Comparison of ENCODE assay signal across 13 cellular contexts in genomic region chr15:99385865-99386264, GRCh38.
DNase-seq lines count a peak whose midpoint lies in the region; ATAC-seq and TF ChIP-seq lines count a peak whose summit lies in the region.
"Had no signal": no experiment of that assay in that cellular context is flagged by ENCODE, and none has a peak within 500 bp of the region (broad histone marks: within the 10 kb centered on the region; RNA-seq: fewer than 3 reads in every experiment).

No MANE protein-coding gene starts in this region.

- peak overlapping the region; percentile 77 for H3K27ac Mint-ChIP-seq in activated naive CD4-positive, alpha-beta T cell treated with anti-CD3 and anti-CD28 coated beads, Interleukin-2, amount 10 ng/mL, durations not matched to agents 7 days and 5 days
- peak overlapping the region; percentile 9 for H3K27ac Mint-ChIP-seq in chondrocyte (ENCODE audit: unreplicated experiment)
- no peak overlapping the region for H3K27ac Mint-ChIP-seq in GM23338
- H3K27ac Mint-ChIP-seq: B cell had no signal

- H3K36me3 ChIP-seq in liver (ENCODE audit: control insufficient read depth in 4 of 4, insufficient read depth in 3 of 4, low read depth in 1 of 4, low read length in 3 of 4), result peaks cover 0 to 5% (median 0%) of the 10 kb centered on the region in 4 donors
- no peaks in the 10 kb centered on the region for H3K36me3 ChIP-seq in vagina
- no peaks in the 10 kb centered on the region for H3K36me3 ChIP-seq in GM23338 (ENCODE audit: insufficient read depth)

- peaks cover 3% of the 10 kb centered on the region for H3K27me3 Mint-ChIP-seq in activated naive CD4-positive, alpha-beta T cell treated with anti-CD3 and anti-CD28 coated beads, Interleukin-2, amount 10 ng/mL, durations not matched to agents 7 days and 5 days
- H3K27me3 Mint-ChIP-seq in chondrocyte (ENCODE audit: low read depth) (no peaks in the 10 kb centered on the region), GM23338 (ENCODE audit: insufficient read depth, low read depth, poor library complexity) (no peaks in the 10 kb centered on the region)
- H3K27me3 Mint-ChIP-seq: B cell had no signal

- peaks cover 42% of the 10 kb centered on the region for H3K4me1 Mint-ChIP-seq in activated naive CD4-positive, alpha-beta T cell treated with anti-CD3 and anti-CD28 coated beads, Interleukin-2, amount 10 ng/mL, durations not matched to agents 7 days and 5 days
- H3K4me1 Mint-ChIP-seq in chondrocyte (ENCODE audit: low read depth) (peaks cover 32% of the 10 kb centered on the region), GM23338 (peaks cover 9% of the 10 kb centered on the region)

- intact Hi-C loops in vagina (cut with DNase I), result no loop called here

- H3K9me3 ChIP-seq in liver (ENCODE audit: control insufficient read depth in 4 of 4, low read length in 3 of 4) (no peaks in the 10 kb centered on the region), vagina (no peaks in the 10 kb centered on the region)

- TF ChIP-seq POLR2A in vagina (IDR thresholded peaks at IDR 0.05), result no peak

- no peak overlapping the region for H2AFZ ChIP-seq in GM23338

- no peak overlapping the region for H3K9ac ChIP-seq in liver (ENCODE audit: low read depth in 1 of 2, low read length in 2 of 2)

- H3K4me3 ChIP-seq in liver (ENCODE audit: low read depth in 1 of 3, low read length in 3 of 3), result no peak overlapping the region
- H3K4me3 ChIP-seq in vagina, result no peak overlapping the region
- H3K4me3 ChIP-seq in GM23338, result no peak overlapping the region
- H3K4me3 ChIP-seq: GM12878 had no signal

- H4K20me1 ChIP-seq in GM23338 (replicated peaks; ENCODE audit: insufficient read depth), result no peaks in the 10 kb centered on the region

- H3F3A ChIP-seq in GM23338 (replicated peaks; ENCODE audit: low read depth), result no peaks in the 10 kb centered on the region

- 0 out of 2 replicates have a peak, but pooled peaks cover 4% of the 10 kb centered on the region for H3K9me2 ChIP-seq in GM23338 (ENCODE audit: insufficient read depth)

- no peaks in the 10 kb centered on the region for H3K27me3 ChIP-seq in liver (ENCODE audit: control insufficient read depth in 4 of 4, insufficient read depth in 4 of 4, low read length in 3 of 4)
- H3K27me3 ChIP-seq in vagina, result no peaks in the 10 kb centered on the region
- H3K27me3 ChIP-seq in foreskin keratinocyte, result no peaks in the 10 kb centered on the region
- H3K27me3 ChIP-seq in GM23338 (ENCODE audit: insufficient read depth), result no peaks in the 10 kb centered on the region

- H3K79me2 ChIP-seq in GM23338 (replicated peaks; ENCODE audit: insufficient read depth), result no peaks in the 10 kb centered on the region

- peaks cover 12% of the 10 kb centered on the region for H3K9me3 Mint-ChIP-seq in activated naive CD4-positive, alpha-beta T cell treated with anti-CD3 and anti-CD28 coated beads, Interleukin-2, amount 10 ng/mL, durations not matched to agents 7 days and 5 days
- H3K9me3 Mint-ChIP-seq in chondrocyte (ENCODE audit: low read depth) (no peaks in the 10 kb centered on the region), GM23338 (peaks cover 17% of the 10 kb centered on the region; the same call in 2 of the 3 replicates)

- ATAC-seq in GM21528 (IDR thresholded peaks at IDR 0.05; ENCODE audit: low FRiP score, unreplicated experiment), result no peak
- ATAC-seq in foreskin keratinocyte, result no peak
- ATAC-seq in GM23338, result no peak
- ATAC-seq: GM12878 had no signal

- TF ChIP-seq RAD21 in liver (IDR thresholded peaks at IDR 0.05), result peak; percentile 61 to 64

- peaks cover 33% of the 10 kb centered on the region for H3K36me3 Mint-ChIP-seq in activated naive CD4-positive, alpha-beta T cell treated with anti-CD3 and anti-CD28 coated beads, Interleukin-2, amount 10 ng/mL, durations not matched to agents 7 days and 5 days
- peaks cover 4% of the 10 kb centered on the region for H3K36me3 Mint-ChIP-seq in chondrocyte (ENCODE audit: low read depth)
- H3K36me3 Mint-ChIP-seq in GM23338 (ENCODE audit: low read depth), result peaks cover 18% of the 10 kb centered on the region; the same call in 2 of the 3 replicates

- 12% methylated on average over 3 of the region's 3 CpGs for WGBS in liver

- H3K27ac ChIP-seq in liver (ENCODE audit: low read depth in 1 of 2, low read length in 2 of 2) (peak overlapping the region; percentile 64 to 67), vagina (peak overlapping the region; percentile 56), foreskin keratinocyte (no peak overlapping the region), GM23338 (ENCODE audit: low read depth) (no peak overlapping the region)

- H3K4me1 ChIP-seq in liver (ENCODE audit: control insufficient read depth in 4 of 4, insufficient read depth in 4 of 4, low read length in 3 of 4), result peaks cover 3 to 18% (median 5%) of the 10 kb centered on the region in 4 donors
- H3K4me1 ChIP-seq in vagina, result peaks cover 12% of the 10 kb centered on the region
- no peaks in the 10 kb centered on the region for H3K4me1 ChIP-seq in foreskin keratinocyte
- H3K4me1 ChIP-seq in GM23338 (ENCODE audit: insufficient read depth), result no peaks in the 10 kb centered on the region

- CTCF ChIA-PET in activated naive CD4-positive, alpha-beta T cell treated with anti-CD3 and anti-CD28 coated beads, Interleukin-2, amount 10 ng/mL, durations not matched to agents 7 days and 5 days (lab: Charles Lee), result no interaction called here

- TF ChIP-seq CTCF in chondrocyte (IDR thresholded peaks at IDR 0.05) (peak; percentile 11), liver (IDR thresholded peaks at IDR 0.05; ENCODE audit: low read depth, low read length, missing input control) (no peak), vagina (IDR thresholded peaks at IDR 0.05) (no peak), foreskin keratinocyte (conservative IDR thresholded peaks at IDR 0.05) (no peak), GM23338 (conservative IDR thresholded peaks at IDR 0.05; ENCODE audit: low read depth in 2 of 2) (no peak)

- peak overlapping the region; percentile 25 for H3K4me3 Mint-ChIP-seq in activated naive CD4-positive, alpha-beta T cell treated with anti-CD3 and anti-CD28 coated beads, Interleukin-2, amount 10 ng/mL, durations not matched to agents 7 days and 5 days
- H3K4me3 Mint-ChIP-seq in chondrocyte (ENCODE audit: unreplicated experiment), result no peak overlapping the region
- no peak overlapping the region for H3K4me3 Mint-ChIP-seq in GM23338
- H3K4me3 Mint-ChIP-seq: B cell had no signal

- peak; percentile 33 for DNase-seq in activated naive CD4-positive, alpha-beta T cell treated with anti-CD3 and anti-CD28 coated beads, Interleukin-2, amount 10 ng/mL, durations not matched to agents 7 days and 5 days
- no peak for DNase-seq in activated naive CD4-positive, alpha-beta T cell treated with Interleukin-2 at 50 U/mL for 16 hours
- no peak for DNase-seq in chondrocyte (ENCODE audit: low spot score)
- no peak for DNase-seq in vagina (ENCODE audit: extremely low spot score in 2 of 2)
- no peak for DNase-seq in foreskin keratinocyte
- no peak for DNase-seq in GM23338 (ENCODE audit: low spot score)
- DNase-seq: activated naive CD4-positive, alpha-beta T cell; NCI-H1417 treated with DMSO at 0.1 percent for 48 hours; nucleus accumbens had no signal

- H3K4me2 ChIP-seq in GM23338, result no peak overlapping the region

TF ChIP-seq in liver, 16 proteins besides CTCF, POLR2A, EP300 and RAD21 (continues in another document):
- TF ChIP-seq GABPA (IDR thresholded peaks at IDR 0.05 in 1 of 2, conservative IDR thresholded peaks at IDR 0.05 in 1 of 2) (no peak), EGR1 (IDR thresholded peaks at IDR 0.05; ENCODE audit: low read depth in 2 of 2) (peak in 1 of 2 donors; percentile 73), ZBTB33 (IDR thresholded peaks at IDR 0.05) (no peak), NR2F2 (IDR thresholded peaks at IDR 0.05) (peak; percentile 19), MAX (IDR thresholded peaks at IDR 0.05) (no peak), YY1 (IDR thresholded peaks at IDR 0.05) (no peak)

TF ChIP-seq in GM23338, 12 proteins besides CTCF, POLR2A, EP300 and RAD21:
- no peak for TF ChIP-seq EZH2 (IDR thresholded peaks at IDR 0.05; ENCODE audit: low read depth, unreplicated experiment)
TF ChIP-seq in GM23338: peak in this region for 0.

Comparison
In these comparisons a context has a peak if more than half of its experiments do, and no peak if none do; other contexts are left out.
1. H3K27ac ChIP-seq: peak in liver (2 of 2) and vagina (single experiment); none in foreskin keratinocyte (single experiment) and GM23338 (single experiment).